In the genomic region with DNA sequence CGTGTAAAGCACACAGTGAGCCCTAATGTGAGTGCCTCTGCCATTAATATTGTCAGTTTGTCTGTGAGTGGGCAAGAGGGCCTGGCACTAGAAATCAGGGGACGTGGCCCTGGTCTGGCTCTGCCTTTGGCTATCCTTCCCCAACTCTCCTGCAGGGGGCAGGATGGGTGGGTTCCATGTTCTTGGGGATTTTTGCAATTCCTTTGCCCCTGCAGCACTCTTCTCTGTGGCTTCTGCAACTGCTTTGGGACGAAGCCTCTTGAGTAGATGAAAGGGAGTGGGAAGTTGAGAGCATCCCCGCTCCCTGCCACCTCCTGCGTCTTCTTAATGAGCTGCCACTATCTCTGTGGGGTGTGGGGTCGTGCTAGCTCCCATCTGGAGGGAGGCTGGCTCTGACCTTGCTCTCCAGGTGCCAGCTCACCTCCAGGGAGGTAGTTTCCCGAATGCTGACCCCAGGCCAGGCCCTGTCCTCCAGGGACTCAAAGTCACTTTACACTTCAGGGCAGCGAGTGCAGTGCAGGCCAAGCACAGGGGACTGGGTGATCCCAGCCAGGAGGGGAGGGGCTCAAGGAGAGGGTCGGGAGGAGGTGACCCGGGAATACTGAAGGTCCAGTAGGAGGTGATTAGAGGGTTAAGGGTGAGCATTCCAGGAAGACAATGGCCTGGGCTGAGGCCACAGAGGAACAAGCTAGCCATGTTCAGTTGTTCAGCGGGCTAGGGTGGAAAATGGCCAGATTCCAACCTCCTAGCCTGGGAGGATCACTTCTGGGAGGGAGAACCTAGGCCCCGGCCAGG, we compare ENCODE assay signal across 11 cellular contexts.
DNase-seq lines count a peak whose midpoint lies in the region; ATAC-seq, FAIRE-seq and TF ChIP-seq lines count a peak whose summit lies in the region.
"Had no signal": no experiment of that assay in that cellular context is flagged by ENCODE, and none has a peak within 500 bp of the region (broad histone marks: within the 10 kb centered on the region; RNA-seq: fewer than 3 reads in every experiment).

No MANE protein-coding gene starts in this region.

- H3K36me3 ChIP-seq in BE2C (no peaks in the 10 kb centered on the region), psoas muscle (ENCODE audit: insufficient read depth in 1 of 2, low read depth in 1 of 2) (no peaks in the 10 kb centered on the region)

- ATAC-seq in psoas muscle (no peak), GM18520 (IDR thresholded peaks at IDR 0.05; ENCODE audit: unreplicated experiment) (no peak), HG03378 (IDR thresholded peaks at IDR 0.05; ENCODE audit: unreplicated experiment) (no peak)
- ATAC-seq: effector memory CD8-positive, alpha-beta T cell had no signal

- H3K4me1 ChIP-seq in BE2C (no peaks in the 10 kb centered on the region), psoas muscle (no peaks in the 10 kb centered on the region)

- intact Hi-C loops in psoas muscle (cut with DNase I): loop anchor here (5.0 kb wide), 2 partner anchors 118 to 717 kb away; no protein-coding TSS in a partner anchor

- H3K27ac ChIP-seq in VCaP (no peak overlapping the region), psoas muscle (no peak overlapping the region)

- 58 to 63% (median 61%) methylated on average over 12 of the region's 12 CpGs for WGBS in psoas muscle, 3 donors

- H3K4me3 ChIP-seq in BE2C (ENCODE audit: low read depth, low read length): no peak overlapping the region
- no peak overlapping the region for H3K4me3 ChIP-seq in psoas muscle

- H3K9me3 ChIP-seq in BE2C (no peaks in the 10 kb centered on the region), psoas muscle (no peaks in the 10 kb centered on the region)

- DNase-seq in BE2C (no peak), iPS-NIHi11 (ENCODE audit: low spot score) (peak; percentile 72), psoas muscle (no peak), urothelium cell line (ENCODE audit: low spot score) (no peak)
- DNase-seq: activated CD4-positive, alpha-beta T cell treated with anti-CD3 and anti-CD28 coated beads, Interleukin-2, amount 10 ng/mL, durations not matched to agents 7 days and 5 days; effector memory CD8-positive, alpha-beta T cell; NCI-H345 had no signal

- TF ChIP-seq CTCF in BE2C (IDR thresholded peaks at IDR 0.05; ENCODE audit: low read depth, low read length) (peak; percentile 24), GM12872 (IDR thresholded peaks at IDR 0.05; ENCODE audit: insufficient read depth, low read depth, low read length) (peak; percentile 62), VCaP (conservative IDR thresholded peaks at IDR 0.05) (peak; percentile 13; the same call in 1 of the 2 replicates), psoas muscle (IDR thresholded peaks at IDR 0.05) (no peak)

- no peaks in the 10 kb centered on the region for H3K27me3 ChIP-seq in BE2C
- H3K27me3 ChIP-seq in psoas muscle (ENCODE audit: insufficient read depth in 3 of 3, low read length in 2 of 3): peaks cover 0 to 13% (median 6%) of the 10 kb centered on the region in 3 donors

- FAIRE-seq in urothelium cell line (lab: Jason Lieb, UNC): no peak
